In the genomic region with DNA sequence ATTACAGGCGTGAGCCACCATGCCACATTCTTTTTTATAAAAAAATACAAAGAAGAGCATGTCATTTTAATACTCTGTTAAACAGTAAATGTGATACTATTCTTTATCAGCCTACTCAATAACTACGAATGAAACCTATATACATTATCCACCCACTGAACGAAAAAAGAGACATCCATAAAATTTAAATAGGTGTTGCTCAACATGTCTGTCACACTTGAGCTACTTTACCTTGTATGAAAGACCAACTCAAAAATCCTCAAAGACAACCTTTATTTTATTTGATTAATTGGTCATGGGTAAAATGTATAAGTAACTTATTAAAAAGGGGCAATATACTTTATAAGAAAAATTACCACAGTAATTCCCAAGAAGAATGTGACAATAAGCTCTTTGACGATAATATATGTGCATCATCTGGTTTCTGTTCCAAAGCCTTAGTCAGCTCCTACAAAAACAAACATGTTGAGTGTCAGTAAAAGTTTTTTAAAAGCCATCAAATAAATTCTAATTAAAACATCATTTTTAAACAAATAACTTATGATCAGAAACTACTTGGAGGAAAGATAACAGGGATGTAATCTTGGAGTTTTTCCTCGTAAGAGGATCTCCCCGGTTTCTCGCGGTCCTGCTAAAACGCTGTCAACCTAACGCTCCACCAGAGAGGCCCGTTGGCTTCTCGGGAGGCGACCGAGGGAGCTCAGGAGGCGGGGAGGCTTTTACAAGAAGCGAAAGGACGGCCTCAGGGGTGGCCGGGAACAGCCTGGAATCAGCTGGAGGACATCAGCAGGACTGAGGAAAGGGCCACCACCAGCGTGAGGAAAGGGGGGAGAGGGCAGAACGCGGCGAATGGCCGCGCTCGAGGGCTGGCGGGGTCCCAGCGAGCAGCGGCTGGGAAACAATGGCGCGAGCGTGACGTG, we compare ENCODE assay signal across 1 cellular context.
TF ChIP-seq lines count a peak whose summit lies in the region.

No MANE protein-coding gene starts in this region.

TF ChIP-seq in HepG2, 621 proteins besides CTCF, POLR2A, EP300 and RAD21:
- TF ChIP-seq GABPB1 (CRISPR knock-in tag; IDR thresholded peaks at IDR 0.05), result peak; percentile 51; the same call in 1 of the 2 replicates
- TF ChIP-seq MTA1 (CRISPR knock-in tag; IDR thresholded peaks at IDR 0.05; ENCODE audit: borderline replicate concordance), result peak; percentile 39; the same call in 1 of the 2 replicates
- TF ChIP-seq RNF2 (conservative IDR thresholded peaks at IDR 0.05; ENCODE audit: low read depth), result peak; percentile 49; the same call in 1 of the 2 replicates
- 0 out of 2 replicates have a peak, but pooled peaks have one; percentile 23 for TF ChIP-seq ZNF792 (CRISPR knock-in tag; IDR thresholded peaks at IDR 0.05)
- no peak for TF ChIP-seq FOXC1 (CRISPR knock-in tag; IDR thresholded peaks at IDR 0.05; ENCODE audit: borderline replicate concordance)
- peak; percentile 72 for TF ChIP-seq YY1 (IDR thresholded peaks at IDR 0.05; ENCODE audit: insufficient read depth, insufficient replicate concordance, low read depth, low read length)
- TF ChIP-seq, protein P1, sequence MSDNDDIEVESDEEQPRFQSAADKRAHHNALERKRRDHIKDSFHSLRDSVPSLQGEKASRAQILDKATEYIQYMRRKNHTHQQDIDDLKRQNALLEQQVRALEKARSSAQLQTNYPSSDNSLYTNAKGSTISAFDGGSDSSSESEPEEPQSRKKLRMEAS (IDR thresholded peaks at IDR 0.05), result peak; percentile 46
- 0 out of 2 replicates have a peak, but pooled peaks have one; percentile 24 for TF ChIP-seq ZNF501 (CRISPR knock-in tag; IDR thresholded peaks at IDR 0.05)
- TF ChIP-seq ZFX (CRISPR knock-in tag; IDR thresholded peaks at IDR 0.05; ENCODE audit: low read depth), result peak; percentile 35; the same call in 1 of the 2 replicates
- no peak for TF ChIP-seq CBX5 (CRISPR knock-in tag; IDR thresholded peaks at IDR 0.05; ENCODE audit: borderline replicate concordance)
- TF ChIP-seq ZNF30 (CRISPR knock-in tag; IDR thresholded peaks at IDR 0.05), result no peak
- no peak for TF ChIP-seq ZNF550 (CRISPR knock-in tag; IDR thresholded peaks at IDR 0.05; ENCODE audit: borderline replicate concordance)
- TF ChIP-seq, protein P2, sequence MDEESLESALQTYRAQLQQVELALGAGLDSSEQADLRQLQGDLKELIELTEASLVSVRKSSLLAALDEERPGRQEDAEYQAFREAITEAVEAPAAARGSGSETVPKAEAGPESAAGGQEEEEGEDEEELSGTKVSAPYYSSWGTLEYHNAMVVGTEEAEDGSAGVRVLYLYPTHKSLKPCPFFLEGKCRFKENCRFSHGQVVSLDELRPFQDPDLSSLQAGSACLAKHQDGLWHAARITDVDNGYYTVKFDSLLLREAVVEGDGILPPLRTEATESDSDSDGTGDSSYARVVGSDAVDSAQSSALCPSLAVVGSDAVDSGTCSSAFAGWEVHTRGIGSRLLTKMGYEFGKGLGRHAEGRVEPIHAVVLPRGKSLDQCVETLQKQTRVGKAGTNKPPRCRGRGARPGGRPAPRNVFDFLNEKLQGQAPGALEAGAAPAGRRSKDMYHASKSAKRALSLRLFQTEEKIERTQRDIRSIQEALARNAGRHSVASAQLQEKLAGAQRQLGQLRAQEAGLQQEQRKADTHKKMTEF (CRISPR knock-in tag; IDR thresholded peaks at IDR 0.05), result 0 out of 2 replicates have a peak, but pooled peaks have one; percentile 19
- TF ChIP-seq SAP130 (CRISPR knock-in tag; IDR thresholded peaks at IDR 0.05; ENCODE audit: low read depth), result 0 out of 2 replicates have a peak, but pooled peaks have one; percentile 15
- TF ChIP-seq, protein P3, sequence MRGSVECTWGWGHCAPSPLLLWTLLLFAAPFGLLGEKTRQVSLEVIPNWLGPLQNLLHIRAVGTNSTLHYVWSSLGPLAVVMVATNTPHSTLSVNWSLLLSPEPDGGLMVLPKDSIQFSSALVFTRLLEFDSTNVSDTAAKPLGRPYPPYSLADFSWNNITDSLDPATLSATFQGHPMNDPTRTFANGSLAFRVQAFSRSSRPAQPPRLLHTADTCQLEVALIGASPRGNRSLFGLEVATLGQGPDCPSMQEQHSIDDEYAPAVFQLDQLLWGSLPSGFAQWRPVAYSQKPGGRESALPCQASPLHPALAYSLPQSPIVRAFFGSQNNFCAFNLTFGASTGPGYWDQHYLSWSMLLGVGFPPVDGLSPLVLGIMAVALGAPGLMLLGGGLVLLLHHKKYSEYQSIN (CRISPR knock-in tag; IDR thresholded peaks at IDR 0.05; ENCODE audit: borderline replicate concordance), result no peak
- no peak for TF ChIP-seq ZSCAN30 (CRISPR knock-in tag; IDR thresholded peaks at IDR 0.05)
- peak; percentile 27 for TF ChIP-seq ASH2L (IDR thresholded peaks at IDR 0.05; ENCODE audit: insufficient read length, low read depth, low read length)
- peak; percentile 29 for TF ChIP-seq HNRNPLL (IDR thresholded peaks at IDR 0.05; ENCODE audit: low read depth, low read length, poor library complexity, severe bottlenecking)
- TF ChIP-seq ZNF768 (CRISPR knock-in tag; IDR thresholded peaks at IDR 0.05), result peak; percentile 49; the same call in 1 of the 2 replicates
- no peak for TF ChIP-seq TMF1 (CRISPR knock-in tag; IDR thresholded peaks at IDR 0.05; ENCODE audit: low read depth)
- TF ChIP-seq, protein P4, sequence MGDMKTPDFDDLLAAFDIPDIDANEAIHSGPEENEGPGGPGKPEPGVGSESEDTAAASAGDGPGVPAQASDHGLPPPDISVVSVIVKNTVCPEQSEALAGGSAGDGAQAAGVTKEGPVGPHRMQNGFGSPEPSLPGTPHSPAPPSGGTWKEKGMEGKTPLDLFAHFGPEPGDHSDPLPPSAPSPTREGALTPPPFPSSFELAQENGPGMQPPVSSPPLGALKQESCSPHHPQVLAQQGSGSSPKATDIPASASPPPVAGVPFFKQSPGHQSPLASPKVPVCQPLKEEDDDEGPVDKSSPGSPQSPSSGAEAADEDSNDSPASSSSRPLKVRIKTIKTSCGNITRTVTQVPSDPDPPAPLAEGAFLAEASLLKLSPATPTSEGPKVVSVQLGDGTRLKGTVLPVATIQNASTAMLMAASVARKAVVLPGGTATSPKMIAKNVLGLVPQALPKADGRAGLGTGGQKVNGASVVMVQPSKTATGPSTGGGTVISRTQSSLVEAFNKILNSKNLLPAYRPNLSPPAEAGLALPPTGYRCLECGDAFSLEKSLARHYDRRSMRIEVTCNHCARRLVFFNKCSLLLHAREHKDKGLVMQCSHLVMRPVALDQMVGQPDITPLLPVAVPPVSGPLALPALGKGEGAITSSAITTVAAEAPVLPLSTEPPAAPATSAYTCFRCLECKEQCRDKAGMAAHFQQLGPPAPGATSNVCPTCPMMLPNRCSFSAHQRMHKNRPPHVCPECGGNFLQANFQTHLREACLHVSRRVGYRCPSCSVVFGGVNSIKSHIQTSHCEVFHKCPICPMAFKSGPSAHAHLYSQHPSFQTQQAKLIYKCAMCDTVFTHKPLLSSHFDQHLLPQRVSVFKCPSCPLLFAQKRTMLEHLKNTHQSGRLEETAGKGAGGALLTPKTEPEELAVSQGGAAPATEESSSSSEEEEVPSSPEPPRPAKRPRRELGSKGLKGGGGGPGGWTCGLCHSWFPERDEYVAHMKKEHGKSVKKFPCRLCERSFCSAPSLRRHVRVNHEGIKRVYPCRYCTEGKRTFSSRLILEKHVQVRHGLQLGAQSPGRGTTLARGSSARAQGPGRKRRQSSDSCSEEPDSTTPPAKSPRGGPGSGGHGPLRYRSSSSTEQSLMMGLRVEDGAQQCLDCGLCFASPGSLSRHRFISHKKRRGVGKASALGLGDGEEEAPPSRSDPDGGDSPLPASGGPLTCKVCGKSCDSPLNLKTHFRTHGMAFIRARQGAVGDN (CRISPR knock-in tag; IDR thresholded peaks at IDR 0.05), result peak; percentile 71
- TF ChIP-seq ZNF20 (CRISPR knock-in tag; IDR thresholded peaks at IDR 0.05), result no peak
- TF ChIP-seq SOX13 (IDR thresholded peaks at IDR 0.05), result no peak
- TF ChIP-seq SOX13 (CRISPR knock-in tag; conservative IDR thresholded peaks at IDR 0.05 in 1 of 2, IDR thresholded peaks at IDR 0.05 in 1 of 2), result 0 out of 4 replicates have a peak, but pooled peaks of 1 of the 2 experiments have one; percentile 20
- TF ChIP-seq, protein P5, sequence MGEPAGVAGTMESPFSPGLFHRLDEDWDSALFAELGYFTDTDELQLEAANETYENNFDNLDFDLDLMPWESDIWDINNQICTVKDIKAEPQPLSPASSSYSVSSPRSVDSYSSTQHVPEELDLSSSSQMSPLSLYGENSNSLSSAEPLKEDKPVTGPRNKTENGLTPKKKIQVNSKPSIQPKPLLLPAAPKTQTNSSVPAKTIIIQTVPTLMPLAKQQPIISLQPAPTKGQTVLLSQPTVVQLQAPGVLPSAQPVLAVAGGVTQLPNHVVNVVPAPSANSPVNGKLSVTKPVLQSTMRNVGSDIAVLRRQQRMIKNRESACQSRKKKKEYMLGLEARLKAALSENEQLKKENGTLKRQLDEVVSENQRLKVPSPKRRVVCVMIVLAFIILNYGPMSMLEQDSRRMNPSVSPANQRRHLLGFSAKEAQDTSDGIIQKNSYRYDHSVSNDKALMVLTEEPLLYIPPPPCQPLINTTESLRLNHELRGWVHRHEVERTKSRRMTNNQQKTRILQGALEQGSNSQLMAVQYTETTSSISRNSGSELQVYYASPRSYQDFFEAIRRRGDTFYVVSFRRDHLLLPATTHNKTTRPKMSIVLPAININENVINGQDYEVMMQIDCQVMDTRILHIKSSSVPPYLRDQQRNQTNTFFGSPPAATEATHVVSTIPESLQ (CRISPR knock-in tag; conservative IDR thresholded peaks at IDR 0.05), result no peak
- TF ChIP-seq, protein P6, sequence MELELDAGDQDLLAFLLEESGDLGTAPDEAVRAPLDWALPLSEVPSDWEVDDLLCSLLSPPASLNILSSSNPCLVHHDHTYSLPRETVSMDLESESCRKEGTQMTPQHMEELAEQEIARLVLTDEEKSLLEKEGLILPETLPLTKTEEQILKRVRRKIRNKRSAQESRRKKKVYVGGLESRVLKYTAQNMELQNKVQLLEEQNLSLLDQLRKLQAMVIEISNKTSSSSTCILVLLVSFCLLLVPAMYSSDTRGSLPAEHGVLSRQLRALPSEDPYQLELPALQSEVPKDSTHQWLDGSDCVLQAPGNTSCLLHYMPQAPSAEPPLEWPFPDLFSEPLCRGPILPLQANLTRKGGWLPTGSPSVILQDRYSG (CRISPR knock-in tag; IDR thresholded peaks at IDR 0.05), result no peak
- TF ChIP-seq, protein P7, sequence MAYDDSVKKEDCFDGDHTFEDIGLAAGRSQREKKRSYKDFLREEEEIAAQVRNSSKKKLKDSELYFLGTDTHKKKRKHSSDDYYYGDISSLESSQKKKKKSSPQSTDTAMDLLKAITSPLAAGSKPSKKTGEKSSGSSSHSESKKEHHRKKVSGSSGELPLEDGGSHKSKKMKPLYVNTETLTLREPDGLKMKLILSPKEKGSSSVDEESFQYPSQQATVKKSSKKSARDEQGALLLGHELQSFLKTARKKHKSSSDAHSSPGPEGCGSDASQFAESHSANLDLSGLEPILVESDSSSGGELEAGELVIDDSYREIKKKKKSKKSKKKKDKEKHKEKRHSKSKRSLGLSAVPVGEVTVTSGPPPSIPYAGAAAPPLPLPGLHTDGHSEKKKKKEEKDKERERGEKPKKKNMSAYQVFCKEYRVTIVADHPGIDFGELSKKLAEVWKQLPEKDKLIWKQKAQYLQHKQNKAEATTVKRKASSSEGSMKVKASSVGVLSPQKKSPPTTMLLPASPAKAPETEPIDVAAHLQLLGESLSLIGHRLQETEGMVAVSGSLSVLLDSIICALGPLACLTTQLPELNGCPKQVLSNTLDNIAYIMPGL (CRISPR knock-in tag; IDR thresholded peaks at IDR 0.05; ENCODE audit: borderline replicate concordance in 1 of 2, low read depth in 1 of 2), result 0 out of 4 replicates have a peak, but pooled peaks of 1 of the 2 experiments have one; percentile 29
- peak; percentile 35; the same call in 1 of the 2 replicates for TF ChIP-seq PHF8 (CRISPR knock-in tag; IDR thresholded peaks at IDR 0.05)
- TF ChIP-seq, protein P8, sequence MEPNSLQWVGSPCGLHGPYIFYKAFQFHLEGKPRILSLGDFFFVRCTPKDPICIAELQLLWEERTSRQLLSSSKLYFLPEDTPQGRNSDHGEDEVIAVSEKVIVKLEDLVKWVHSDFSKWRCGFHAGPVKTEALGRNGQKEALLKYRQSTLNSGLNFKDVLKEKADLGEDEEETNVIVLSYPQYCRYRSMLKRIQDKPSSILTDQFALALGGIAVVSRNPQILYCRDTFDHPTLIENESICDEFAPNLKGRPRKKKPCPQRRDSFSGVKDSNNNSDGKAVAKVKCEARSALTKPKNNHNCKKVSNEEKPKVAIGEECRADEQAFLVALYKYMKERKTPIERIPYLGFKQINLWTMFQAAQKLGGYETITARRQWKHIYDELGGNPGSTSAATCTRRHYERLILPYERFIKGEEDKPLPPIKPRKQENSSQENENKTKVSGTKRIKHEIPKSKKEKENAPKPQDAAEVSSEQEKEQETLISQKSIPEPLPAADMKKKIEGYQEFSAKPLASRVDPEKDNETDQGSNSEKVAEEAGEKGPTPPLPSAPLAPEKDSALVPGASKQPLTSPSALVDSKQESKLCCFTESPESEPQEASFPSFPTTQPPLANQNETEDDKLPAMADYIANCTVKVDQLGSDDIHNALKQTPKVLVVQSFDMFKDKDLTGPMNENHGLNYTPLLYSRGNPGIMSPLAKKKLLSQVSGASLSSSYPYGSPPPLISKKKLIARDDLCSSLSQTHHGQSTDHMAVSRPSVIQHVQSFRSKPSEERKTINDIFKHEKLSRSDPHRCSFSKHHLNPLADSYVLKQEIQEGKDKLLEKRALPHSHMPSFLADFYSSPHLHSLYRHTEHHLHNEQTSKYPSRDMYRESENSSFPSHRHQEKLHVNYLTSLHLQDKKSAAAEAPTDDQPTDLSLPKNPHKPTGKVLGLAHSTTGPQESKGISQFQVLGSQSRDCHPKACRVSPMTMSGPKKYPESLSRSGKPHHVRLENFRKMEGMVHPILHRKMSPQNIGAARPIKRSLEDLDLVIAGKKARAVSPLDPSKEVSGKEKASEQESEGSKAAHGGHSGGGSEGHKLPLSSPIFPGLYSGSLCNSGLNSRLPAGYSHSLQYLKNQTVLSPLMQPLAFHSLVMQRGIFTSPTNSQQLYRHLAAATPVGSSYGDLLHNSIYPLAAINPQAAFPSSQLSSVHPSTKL (CRISPR knock-in tag; IDR thresholded peaks at IDR 0.05), result peak; percentile 21; the same call in 1 of the 2 replicates
- TF ChIP-seq DMAP1 (CRISPR knock-in tag; IDR thresholded peaks at IDR 0.05), result 0 out of 2 replicates have a peak, but pooled peaks have one; percentile 29
- no peak for TF ChIP-seq FOXM1 (CRISPR knock-in tag; IDR thresholded peaks at IDR 0.05)
- TF ChIP-seq ZNF235 (CRISPR knock-in tag; IDR thresholded peaks at IDR 0.05; ENCODE audit: borderline replicate concordance), result no peak
- peak; percentile 46; the same call in 1 of the 2 replicates for TF ChIP-seq KDM2A (CRISPR knock-in tag; IDR thresholded peaks at IDR 0.05; ENCODE audit: borderline replicate concordance, low read depth)
- TF ChIP-seq NFKB2 (CRISPR knock-in tag; IDR thresholded peaks at IDR 0.05; ENCODE audit: borderline replicate concordance), result peak; percentile 17; the same call in 1 of the 2 replicates
